In the genomic region with DNA sequence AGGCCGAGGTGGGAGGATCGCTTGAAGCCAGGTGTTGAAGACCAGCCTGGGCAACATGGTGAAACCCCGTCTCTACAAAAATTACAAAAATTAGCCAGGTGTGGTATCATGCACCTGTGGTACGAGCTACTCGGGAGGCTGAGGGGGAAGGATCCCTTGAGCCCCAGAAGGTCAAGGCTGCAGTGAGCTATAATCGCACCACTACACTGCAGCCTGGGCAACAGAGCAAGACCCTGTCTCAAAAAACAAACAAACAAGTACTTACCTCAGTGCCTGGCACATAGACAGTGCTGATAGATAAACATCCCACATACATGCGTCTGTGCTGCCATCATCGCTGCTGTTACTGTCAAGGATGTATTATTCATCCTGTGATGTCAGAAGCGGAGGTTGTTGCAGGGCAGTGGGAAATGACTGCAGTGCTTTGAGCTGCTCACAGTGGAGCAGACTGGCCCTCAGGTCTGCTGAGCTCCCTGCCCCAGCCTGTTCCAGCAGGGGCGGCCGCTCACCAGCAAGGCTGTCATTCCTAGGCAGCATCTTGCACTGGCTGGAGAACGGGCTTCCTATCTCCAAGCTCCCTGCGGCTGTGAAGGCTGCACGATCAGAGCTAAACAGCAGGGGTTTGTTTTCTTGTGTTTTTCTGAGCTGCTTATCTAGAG, we compare ENCODE assay signal across 10 cellular contexts. TPM values are rescaled to one million over a fixed set of nuclear protein-coding genes. Genes with fewer than 3 reads are reported as not detected.
DNase-seq lines count a peak whose midpoint lies in the region; ATAC-seq and TF ChIP-seq lines count a peak whose summit lies in the region.
"Had no signal": no experiment of that assay in that cellular context is flagged by ENCODE, and none has a peak within 500 bp of the region (broad histone marks: within the 10 kb centered on the region; RNA-seq: fewer than 3 reads in every experiment).

No MANE protein-coding gene starts in this region.

- H2AFZ ChIP-seq in fibroblast of lung (ENCODE audit: low read length) (no peak overlapping the region), trophoblast cell (ENCODE audit: insufficient read depth, low read length, poor library complexity) (no peak overlapping the region)

- TF ChIP-seq CTCF in fibroblast of lung (conservative IDR thresholded peaks at IDR 0.05 in 1 of 2, IDR thresholded peaks at IDR 0.05 in 1 of 2; ENCODE audit: low read depth in 1 of 2, low read length in 2 of 2) (no peak), GM20000 (IDR thresholded peaks at IDR 0.05; ENCODE audit: extremely low read depth, missing control alignments) (no peak)

- no peak overlapping the region for H2BK5ac ChIP-seq in trophoblast cell (ENCODE audit: low read depth, low read length, poor library complexity)

- H3K79me1 ChIP-seq in trophoblast cell (ENCODE audit: low read length), result peaks cover 2% of the 10 kb centered on the region

- no peak overlapping the region for H4K12ac ChIP-seq in trophoblast cell (ENCODE audit: low read depth, low read length)

- WGBS in trophoblast cell (ENCODE audit: extremely low coverage, insufficient coverage, insufficient read length), result no CpG with 5 or more reads among the region's 14 CpGs

- peaks cover 75% of the 10 kb centered on the region for H3K79me2 ChIP-seq in fibroblast of lung (ENCODE audit: control insufficient read depth, insufficient read depth, low read length)
- no peaks in the 10 kb centered on the region for H3K79me2 ChIP-seq in trophoblast cell (ENCODE audit: control insufficient read depth, insufficient read depth, low read length, poor library complexity)

- H3K18ac ChIP-seq in trophoblast cell (ENCODE audit: low read length), result peak overlapping the region; percentile 5

- H4K8ac ChIP-seq in trophoblast cell (ENCODE audit: low read depth, low read length), result no peak overlapping the region

- DNase-seq in EH (ENCODE audit: low read depth) (peak; percentile 65), NCI-H226 (peak; percentile 84), fibroblast of lung (ENCODE audit: low read depth in 2 of 2) (peak; percentile 91 to 99), trophoblast cell (no peak), GM20000 (ENCODE audit: low spot score) (no peak), hippocampal formation (lab: John Stamatoyannopoulos, UW) (no peak)
- DNase-seq: activated gamma-delta T cell treated with Interleukin-2 at 50 U/mL for 16 hours, Karpas-422 had no signal

- no peaks in the 10 kb centered on the region for H4K20me1 ChIP-seq in fibroblast of lung (ENCODE audit: control insufficient read depth, extremely low read depth, insufficient read depth, low read length)

- H3K9me3 ChIP-seq in fibroblast of lung (ENCODE audit: control insufficient read depth, insufficient read depth, low read depth, low read length) (no peaks in the 10 kb centered on the region), trophoblast cell (ENCODE audit: insufficient read depth, low read depth, low read length) (no peaks in the 10 kb centered on the region)

- no peak overlapping the region for H3K9ac ChIP-seq in fibroblast of lung (ENCODE audit: insufficient read depth, low read length)
- no peak overlapping the region for H3K9ac ChIP-seq in trophoblast cell (ENCODE audit: low read length)

- no peak overlapping the region for H3K23ac ChIP-seq in trophoblast cell (ENCODE audit: low read length)

- no peaks in the 10 kb centered on the region for H3K4me1 ChIP-seq in fibroblast of lung (ENCODE audit: control insufficient read depth, extremely low read depth, insufficient read depth, low read length)
- peaks cover 9 to 10% of the 10 kb centered on the region in 2 experiments for H3K4me1 ChIP-seq in trophoblast cell (ENCODE audit: control insufficient read depth in 1 of 2, insufficient read depth in 2 of 2, low read length in 2 of 2)

- H3K4me2 ChIP-seq in fibroblast of lung (ENCODE audit: extremely low read depth, insufficient read depth, low read length) (no peak overlapping the region), trophoblast cell (ENCODE audit: low read length) (no peak overlapping the region)

- H3K27me3 ChIP-seq in fibroblast of lung (ENCODE audit: control insufficient read depth, insufficient read depth, low read length), result no peaks in the 10 kb centered on the region
- H3K27me3 ChIP-seq in trophoblast cell (ENCODE audit: insufficient read depth, low read length), result no peaks in the 10 kb centered on the region

- H2BK12ac ChIP-seq in trophoblast cell (ENCODE audit: low read length), result no peak overlapping the region

- H3K4me3 ChIP-seq in fibroblast of lung (replicated peaks in 1 of 4; ENCODE audit: control extremely low read depth in 1 of 4, insufficient read depth in 1 of 4, low read depth in 3 of 4, low read length in 4 of 4) (no peak overlapping the region), trophoblast cell (ENCODE audit: low read depth, low read length) (no peak overlapping the region)

- H3K36me3 ChIP-seq in fibroblast of lung (ENCODE audit: control insufficient read depth, insufficient read depth, low read length) (no peaks in the 10 kb centered on the region), trophoblast cell (ENCODE audit: control insufficient read depth in 1 of 2, insufficient read depth in 2 of 2, low read length in 2 of 2) (no peaks in the 10 kb centered on the region)

- no peak overlapping the region for H3K4ac ChIP-seq in trophoblast cell (ENCODE audit: low read depth, low read length)

- no peak overlapping the region for H3K14ac ChIP-seq in trophoblast cell (ENCODE audit: low read length)

- no peak overlapping the region for H2BK120ac ChIP-seq in trophoblast cell (ENCODE audit: insufficient read depth, low read length, poor library complexity)

- ATAC-seq in GM21381 (IDR thresholded peaks at IDR 0.05; ENCODE audit: unreplicated experiment) (no peak), GM21528 (IDR thresholded peaks at IDR 0.05; ENCODE audit: low FRiP score, unreplicated experiment) (no peak)

- H2AK5ac ChIP-seq in trophoblast cell (ENCODE audit: low read length), result no peak overlapping the region

- H4K91ac ChIP-seq in trophoblast cell (ENCODE audit: low read depth, low read length), result no peak overlapping the region

- H3K27ac ChIP-seq in fibroblast of lung (ENCODE audit: insufficient read depth, low read length) (peak overlapping the region; percentile 62), trophoblast cell (ENCODE audit: low read depth, low read length) (no peak overlapping the region)

RNA-seq across cellular contexts. Expression of gene FOXK1, which starts 18.6 kb away (rescaled TPM):
- total RNA-seq in fibroblast of lung, result 21.8 and 26.9 TPM in 2 replicates
- 5.2 and 8.2 TPM in 2 replicates for polyA plus RNA-seq in fibroblast of lung
- 10.8 and 12.4 TPM in 2 replicates for polyA plus RNA-seq in fibroblast of lung (2012)
- 30.8 and 36.6 TPM in 2 replicates for polyA minus RNA-seq in fibroblast of lung (ENCODE audit: low replicate concordance)
- polyA plus RNA-seq in trophoblast cell (2013), result 6.5 and 6.6 TPM in 2 replicates

Comparison
In these comparisons a context has a peak if more than half of its experiments do, and no peak if none do; other contexts are left out.
1. DNase-seq: peak in EH (single experiment), NCI-H226 (single experiment) and fibroblast of lung (2 of 2); none in trophoblast cell (0 of 2), GM20000 (single experiment) and hippocampal formation (0 of 2).